13 cellular contexts compared by ENCODE assay signal in the genomic region with DNA sequence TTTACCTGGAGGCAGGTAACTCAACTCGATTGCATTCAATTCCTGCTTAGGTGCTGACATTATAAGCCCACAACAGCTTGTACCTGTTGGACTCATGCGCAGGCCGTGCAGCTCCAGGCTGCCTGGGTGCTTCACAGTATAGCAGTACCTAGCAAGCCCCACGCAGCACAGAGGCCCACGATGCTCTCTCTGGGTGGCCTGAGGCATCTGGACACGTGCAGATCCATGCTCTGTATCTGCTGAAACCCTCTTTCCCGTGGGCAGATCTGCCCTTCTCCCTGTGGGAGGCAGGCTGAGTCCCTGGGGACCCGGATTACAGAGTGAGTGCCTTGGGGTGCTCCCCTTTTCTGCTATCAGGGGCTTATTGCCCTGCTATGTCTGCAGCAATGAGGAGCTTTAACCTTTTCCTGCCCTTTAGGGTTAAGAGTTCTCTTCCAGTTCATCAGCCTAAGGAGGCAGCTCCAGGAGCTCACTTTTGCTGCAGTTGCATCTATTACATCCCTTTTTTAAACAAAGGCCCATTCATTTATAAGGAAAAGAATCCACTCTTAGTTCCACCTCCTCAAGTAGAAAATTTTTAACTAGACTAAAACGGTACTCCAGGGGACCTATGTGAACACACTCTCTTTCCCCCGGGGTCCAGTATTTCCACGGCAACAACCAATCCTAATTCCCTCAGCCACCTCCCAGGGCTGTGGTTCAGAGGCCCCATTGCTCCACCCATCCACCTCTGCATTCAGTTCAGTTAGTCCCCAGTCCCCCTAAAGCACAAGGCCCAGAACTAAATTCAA. TPM values are rescaled to one million over a fixed set of nuclear protein-coding genes. Genes with fewer than 3 reads are reported as not detected.
DNase-seq lines count a peak whose midpoint lies in the region; ATAC-seq and TF ChIP-seq lines count a peak whose summit lies in the region.
"Had no signal": no experiment of that assay in that cellular context is flagged by ENCODE, and none has a peak within 500 bp of the region (broad histone marks: within the 10 kb centered on the region; RNA-seq: fewer than 3 reads in every experiment).

No MANE protein-coding gene starts in this region.

- H3K4me3 ChIP-seq in Loucy (ENCODE audit: low read length, poor library complexity, severe bottlenecking), result no peak overlapping the region
- H3K4me3 ChIP-seq in body of pancreas, result no peak overlapping the region
- H3K4me3 ChIP-seq: colonic mucosa, SJSA1 had no signal

- CTCF ChIA-PET in CD4-positive, alpha-beta T cell (lab: Charles Lee), result interaction anchor here (1.1 kb wide), 1 partner anchor 94 kb away, joined by 3 read pairs; no protein-coding TSS in a partner anchor

- no peak for DNase-seq in CD4-positive, alpha-beta T cell
- no peak for DNase-seq in body of pancreas
- no peak for DNase-seq in natural killer cell treated with Interleukin-12 subunit alpha and Interleukin-12 subunit beta and Interleukin-15 and Interleukin-18, amount 100 ng/mL, for 72 hours (ENCODE audit: low spot score)
- DNase-seq: Calu3; NCI-H1105 treated with DMSO at 0.1 percent for 48 hours; NCI-H774; stimulated activated CD4-positive, alpha-beta T cell treated with anti-CD3 and anti-CD28 coated beads, Interleukin-4, amount 100 ng/mL, for 4 hours had no signal

- H3K36me3 Mint-ChIP-seq in CD4-positive, alpha-beta T cell (ENCODE audit: low read depth), result peaks cover 88% of the 10 kb centered on the region
- H3K36me3 Mint-ChIP-seq in natural killer cell treated with Interleukin-12 subunit alpha and Interleukin-12 subunit beta and Interleukin-15 and Interleukin-18, amount 100 ng/mL, for 72 hours, result no peaks in the 10 kb centered on the region

- POLR2A ChIA-PET in CD4-positive, alpha-beta T cell (lab: Charles Lee), result interaction anchor here (0.6 to 1.4 kb wide), 3 partner anchors 13 to 77 kb away, joined by 3 to 4 read pairs (median 3); a partner anchor contains a TSS

- peak overlapping the region; percentile 75 for H3K4me3 Mint-ChIP-seq in CD4-positive, alpha-beta T cell
- H3K4me3 Mint-ChIP-seq in natural killer cell treated with Interleukin-12 subunit alpha and Interleukin-12 subunit beta and Interleukin-15 and Interleukin-18, amount 100 ng/mL, for 72 hours, result no peak overlapping the region

- no peaks in the 10 kb centered on the region for H3K9me2 ChIP-seq in Loucy (replicated peaks; ENCODE audit: low read depth, low read length)

- ATAC-seq in CD4-positive, alpha-beta T cell (ENCODE audit: poor library complexity), result no peak
- ATAC-seq in body of pancreas (peak; percentile 41), HG02870 (IDR thresholded peaks at IDR 0.05; ENCODE audit: unreplicated experiment) (no peak), SK-N-SH treated with all-trans-retinoic acid at 6 μM for 48 hours (no peak), HG03175 (IDR thresholded peaks at IDR 0.05; ENCODE audit: unreplicated experiment) (no peak)
- no peak for ATAC-seq in natural killer cell treated with Interleukin-12 subunit alpha and Interleukin-12 subunit beta and Interleukin-15 and Interleukin-18, amount 100 ng/mL, for 72 hours

- peaks cover 45% of the 10 kb centered on the region for H3K4me1 ChIP-seq in Loucy (ENCODE audit: insufficient read depth, low read length, poor library complexity, severe bottlenecking)
- peaks cover 30% of the 10 kb centered on the region for H3K4me1 ChIP-seq in body of pancreas

- no peaks in the 10 kb centered on the region for H3F3A ChIP-seq in Loucy (ENCODE audit: low read depth)

- peaks cover 96% of the 10 kb centered on the region for H3K4me1 Mint-ChIP-seq in CD4-positive, alpha-beta T cell (ENCODE audit: low read depth)
- H3K4me1 Mint-ChIP-seq in natural killer cell treated with Interleukin-12 subunit alpha and Interleukin-12 subunit beta and Interleukin-15 and Interleukin-18, amount 100 ng/mL, for 72 hours (ENCODE audit: low read depth in 2 of 2), result peaks cover 42 to 49% of the 10 kb centered on the region in 2 donors

- H4K20me1 ChIP-seq in Loucy (ENCODE audit: insufficient read depth, low read length, poor library complexity, severe bottlenecking), result peaks cover 34% of the 10 kb centered on the region

- no peak for TF ChIP-seq POLR2A in body of pancreas (IDR thresholded peaks at IDR 0.05)

- no peaks in the 10 kb centered on the region for H3K27me3 ChIP-seq in CD4-positive, alpha-beta T cell (ENCODE audit: control insufficient read depth, insufficient read depth, low read length)
- H3K27me3 ChIP-seq in Loucy (ENCODE audit: insufficient read depth, low read length, poor library complexity, severe bottlenecking), result no peaks in the 10 kb centered on the region
- H3K27me3 ChIP-seq in body of pancreas, result no peaks in the 10 kb centered on the region
- H3K27me3 ChIP-seq: colonic mucosa, SJSA1 had no signal

- H2AFZ ChIP-seq in Loucy (ENCODE audit: low read length), result no peak overlapping the region

- TF ChIP-seq CTCF in CD4-positive, alpha-beta T cell (IDR thresholded peaks at IDR 0.05), result no peak
- TF ChIP-seq CTCF in Loucy (conservative IDR thresholded peaks at IDR 0.05; ENCODE audit: low read length), result no peak
- TF ChIP-seq CTCF in body of pancreas (IDR thresholded peaks at IDR 0.05), result no peak

- H3K4me2 ChIP-seq in Loucy (ENCODE audit: low read depth, low read length, poor library complexity, severe bottlenecking), result peak overlapping the region; percentile 48

- H3K36me3 ChIP-seq in Loucy (ENCODE audit: insufficient read depth, low read length) (peaks cover 28% of the 10 kb centered on the region; the same call in 1 of the 2 replicates), body of pancreas (replicated peaks in 1 of 2; ENCODE audit: insufficient read depth in 1 of 2, low read depth in 2 of 2) (no peaks in the 10 kb centered on the region)
- H3K36me3 ChIP-seq: colonic mucosa, SJSA1 had no signal

- H3K27ac ChIP-seq in CD4-positive, alpha-beta T cell (ENCODE audit: low read depth, low read length), result peak overlapping the region; percentile 4
- peak overlapping the region in 3 of 4 donors; percentile 26 to 42 (median 41) for H3K27ac ChIP-seq in body of pancreas
- H3K27ac ChIP-seq: colonic mucosa, SJSA1 had no signal

- peak overlapping the region; percentile 95 for H3K27ac Mint-ChIP-seq in CD4-positive, alpha-beta T cell
- H3K27ac Mint-ChIP-seq in natural killer cell treated with Interleukin-12 subunit alpha and Interleukin-12 subunit beta and Interleukin-15 and Interleukin-18, amount 100 ng/mL, for 72 hours, result peak overlapping the region; percentile 55 to 79

- H3K9ac ChIP-seq in Loucy (ENCODE audit: low read depth, low read length, poor library complexity, severe bottlenecking), result no peak overlapping the region

- no peaks in the 10 kb centered on the region for H3K27me3 Mint-ChIP-seq in CD4-positive, alpha-beta T cell
- H3K27me3 Mint-ChIP-seq in natural killer cell treated with Interleukin-12 subunit alpha and Interleukin-12 subunit beta and Interleukin-15 and Interleukin-18, amount 100 ng/mL, for 72 hours, result no peaks in the 10 kb centered on the region

- peaks cover 98% of the 10 kb centered on the region for H3K79me2 ChIP-seq in Loucy (ENCODE audit: insufficient read depth, low read length)

- 61 to 64% methylated on average over 6 to 11 of the region's 11 CpGs for WGBS in body of pancreas, 2 donors

- intact Hi-C loops in CD4-positive, alpha-beta T cell (cut with DNase I, micrococcal nuclease), result loop anchor here in 1 of 2 experiments (1.0 kb wide), 1 partner anchor 11 kb away; no protein-coding TSS in a partner anchor
- intact Hi-C loops in body of pancreas (cut with DNase I), result no loop called here

- no peaks in the 10 kb centered on the region for H3K9me3 Mint-ChIP-seq in CD4-positive, alpha-beta T cell
- no peaks in the 10 kb centered on the region for H3K9me3 Mint-ChIP-seq in natural killer cell treated with Interleukin-12 subunit alpha and Interleukin-12 subunit beta and Interleukin-15 and Interleukin-18, amount 100 ng/mL, for 72 hours

- H3K9me3 ChIP-seq in CD4-positive, alpha-beta T cell (ENCODE audit: control insufficient read depth, low read length), result no peaks in the 10 kb centered on the region
- H3K9me3 ChIP-seq in Loucy (ENCODE audit: insufficient read depth, low read depth, low read length), result no peaks in the 10 kb centered on the region
- no peaks in the 10 kb centered on the region for H3K9me3 ChIP-seq in body of pancreas
- H3K9me3 ChIP-seq: colonic mucosa, SJSA1 had no signal

TF ChIP-seq in SK-N-SH treated with all-trans-retinoic acid at 6 μM for 48 hours, 23 proteins besides CTCF, POLR2A, EP300 and RAD21 (continues in another document):
- no peak for TF ChIP-seq PPARA (CRISPR knock-in tag; IDR thresholded peaks at IDR 0.05; ENCODE audit: borderline replicate concordance)
- TF ChIP-seq, protein P1, sequence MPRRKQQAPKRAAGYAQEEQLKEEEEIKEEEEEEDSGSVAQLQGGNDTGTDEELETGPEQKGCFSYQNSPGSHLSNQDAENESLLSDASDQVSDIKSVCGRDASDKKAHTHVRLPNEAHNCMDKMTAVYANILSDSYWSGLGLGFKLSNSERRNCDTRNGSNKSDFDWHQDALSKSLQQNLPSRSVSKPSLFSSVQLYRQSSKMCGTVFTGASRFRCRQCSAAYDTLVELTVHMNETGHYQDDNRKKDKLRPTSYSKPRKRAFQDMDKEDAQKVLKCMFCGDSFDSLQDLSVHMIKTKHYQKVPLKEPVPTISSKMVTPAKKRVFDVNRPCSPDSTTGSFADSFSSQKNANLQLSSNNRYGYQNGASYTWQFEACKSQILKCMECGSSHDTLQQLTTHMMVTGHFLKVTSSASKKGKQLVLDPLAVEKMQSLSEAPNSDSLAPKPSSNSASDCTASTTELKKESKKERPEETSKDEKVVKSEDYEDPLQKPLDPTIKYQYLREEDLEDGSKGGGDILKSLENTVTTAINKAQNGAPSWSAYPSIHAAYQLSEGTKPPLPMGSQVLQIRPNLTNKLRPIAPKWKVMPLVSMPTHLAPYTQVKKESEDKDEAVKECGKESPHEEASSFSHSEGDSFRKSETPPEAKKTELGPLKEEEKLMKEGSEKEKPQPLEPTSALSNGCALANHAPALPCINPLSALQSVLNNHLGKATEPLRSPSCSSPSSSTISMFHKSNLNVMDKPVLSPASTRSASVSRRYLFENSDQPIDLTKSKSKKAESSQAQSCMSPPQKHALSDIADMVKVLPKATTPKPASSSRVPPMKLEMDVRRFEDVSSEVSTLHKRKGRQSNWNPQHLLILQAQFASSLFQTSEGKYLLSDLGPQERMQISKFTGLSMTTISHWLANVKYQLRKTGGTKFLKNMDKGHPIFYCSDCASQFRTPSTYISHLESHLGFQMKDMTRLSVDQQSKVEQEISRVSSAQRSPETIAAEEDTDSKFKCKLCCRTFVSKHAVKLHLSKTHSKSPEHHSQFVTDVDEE (CRISPR knock-in tag; IDR thresholded peaks at IDR 0.05), result no peak
- TF ChIP-seq ZC3H10 (CRISPR knock-in tag; IDR thresholded peaks at IDR 0.05), result no peak

RNA-seq across cellular contexts. Expression of a gene that starts 19.3 kb away (rescaled TPM):
- 100 to 1,000 TPM; 565 to 583 TPM for total RNA-seq in CD4-positive, alpha-beta T cell
- total RNA-seq in body of pancreas, result 10 to 100 TPM; 13.0 to 21.1 TPM
- 10 to 100 TPM; 27.2 to 35.2 TPM for total RNA-seq in natural killer cell treated with Interleukin-12 subunit alpha and Interleukin-12 subunit beta and Interleukin-15 and Interleukin-18, amount 100 ng/mL, for 72 hours

Comparison
In these comparisons a context has a peak if more than half of its experiments do, and no peak if none do; other contexts are left out.
1. RNA of a gene that starts 19.3 kb away (total RNA-seq): 565 to 583 TPM in CD4-positive, alpha-beta T cell; 27.2 to 35.2 TPM in natural killer cell treated with Interleukin-12 subunit alpha and Interleukin-12 subunit beta and Interleukin-15 and Interleukin-18, amount 100 ng/mL, for 72 hours and 13.0 to 21.1 TPM in body of pancreas; every median in the first group is over 10 times any median in the second.